ENCODE assay signal across 2 cellular contexts in the genomic region with DNA sequence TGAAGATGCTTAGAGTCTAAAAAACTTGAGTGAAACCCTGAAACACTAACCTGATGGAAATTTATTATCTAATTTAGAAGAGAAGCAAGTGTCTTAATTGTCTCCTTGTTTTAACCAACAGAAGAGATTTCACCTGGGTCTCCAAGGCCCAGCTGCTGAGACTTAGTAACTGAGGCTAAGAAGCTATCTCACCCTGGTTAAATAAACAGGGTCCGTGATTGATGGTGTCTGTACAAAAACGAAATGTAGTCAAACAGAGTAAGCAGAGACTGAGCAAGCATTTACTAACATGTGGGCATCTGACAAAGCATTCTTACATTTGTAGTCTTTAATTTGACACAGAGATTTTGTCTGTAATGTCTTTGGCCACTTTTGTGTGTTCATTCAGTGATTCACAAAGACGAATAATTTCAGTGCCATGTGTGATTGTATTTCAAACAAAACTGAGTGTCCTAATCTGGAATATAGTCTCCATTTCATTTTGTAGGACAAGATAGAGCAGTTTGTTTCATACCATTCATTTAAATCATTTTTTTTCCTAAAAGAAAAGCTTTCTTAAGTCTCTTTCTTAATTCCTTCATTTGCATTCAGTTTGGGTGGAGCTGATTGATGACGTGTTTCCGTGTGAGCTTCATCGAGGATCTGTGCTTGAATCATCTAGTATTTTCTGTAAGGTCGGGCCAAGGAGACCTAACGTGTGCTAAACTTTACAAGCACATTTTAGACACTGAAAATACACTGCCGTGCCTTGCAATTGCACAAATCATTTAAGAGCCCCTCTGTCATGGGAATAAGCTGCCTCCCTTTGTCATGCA.
A peak's percentile ranks its signal among the peaks of the same experiment; 100 is the strongest.
TF ChIP-seq lines count a peak whose summit lies in the region.

No MANE protein-coding gene starts in this region.

TF ChIP-seq in HepG2, 621 proteins besides CTCF, POLR2A, EP300 and RAD21:
- TF ChIP-seq ZNF530 (CRISPR knock-in tag; IDR thresholded peaks at IDR 0.05; ENCODE audit: low read depth) = no peak
- 0 out of 2 replicates have a peak, but pooled peaks have one; percentile 19 for TF ChIP-seq CREB1 (IDR thresholded peaks at IDR 0.05)
- no peak for TF ChIP-seq CREB1 (CRISPR knock-in tag; IDR thresholded peaks at IDR 0.05)
TF ChIP-seq in HepG2: peak in this region for 1.

TF ChIP-seq in WTC11, 78 proteins besides CTCF, POLR2A, EP300 and RAD21:
- TF ChIP-seq OVOL2 (CRISPR knock-in tag; IDR thresholded peaks at IDR 0.05; ENCODE audit: borderline replicate concordance) (no peak), CREM (CRISPR knock-in tag; IDR thresholded peaks at IDR 0.05) (no peak), SMAD3 (CRISPR knock-in tag; IDR thresholded peaks at IDR 0.05; ENCODE audit: borderline replicate concordance) (no peak), ELF4 (CRISPR knock-in tag; IDR thresholded peaks at IDR 0.05; ENCODE audit: low read depth) (no peak), NR2C2 (CRISPR knock-in tag; IDR thresholded peaks at IDR 0.05) (no peak), CREB1 (CRISPR knock-in tag; IDR thresholded peaks at IDR 0.05) (no peak), NFATC4 (CRISPR knock-in tag; IDR thresholded peaks at IDR 0.05) (no peak), FOXJ3 (CRISPR knock-in tag; IDR thresholded peaks at IDR 0.05; ENCODE audit: borderline replicate concordance) (no peak), IRF1 (CRISPR knock-in tag; IDR thresholded peaks at IDR 0.05) (no peak), NFE2L1 (CRISPR knock-in tag; IDR thresholded peaks at IDR 0.05) (no peak), ZNF219 (CRISPR knock-in tag; IDR thresholded peaks at IDR 0.05; ENCODE audit: borderline replicate concordance) (no peak), SMAD4 (CRISPR knock-in tag; IDR thresholded peaks at IDR 0.05) (no peak), GRHL2 (CRISPR knock-in tag; IDR thresholded peaks at IDR 0.05; ENCODE audit: insufficient replicate concordance, severe bottlenecking) (no peak), ZMAT4 (CRISPR knock-in tag; IDR thresholded peaks at IDR 0.05) (no peak)
- TF ChIP-seq, protein P1, sequence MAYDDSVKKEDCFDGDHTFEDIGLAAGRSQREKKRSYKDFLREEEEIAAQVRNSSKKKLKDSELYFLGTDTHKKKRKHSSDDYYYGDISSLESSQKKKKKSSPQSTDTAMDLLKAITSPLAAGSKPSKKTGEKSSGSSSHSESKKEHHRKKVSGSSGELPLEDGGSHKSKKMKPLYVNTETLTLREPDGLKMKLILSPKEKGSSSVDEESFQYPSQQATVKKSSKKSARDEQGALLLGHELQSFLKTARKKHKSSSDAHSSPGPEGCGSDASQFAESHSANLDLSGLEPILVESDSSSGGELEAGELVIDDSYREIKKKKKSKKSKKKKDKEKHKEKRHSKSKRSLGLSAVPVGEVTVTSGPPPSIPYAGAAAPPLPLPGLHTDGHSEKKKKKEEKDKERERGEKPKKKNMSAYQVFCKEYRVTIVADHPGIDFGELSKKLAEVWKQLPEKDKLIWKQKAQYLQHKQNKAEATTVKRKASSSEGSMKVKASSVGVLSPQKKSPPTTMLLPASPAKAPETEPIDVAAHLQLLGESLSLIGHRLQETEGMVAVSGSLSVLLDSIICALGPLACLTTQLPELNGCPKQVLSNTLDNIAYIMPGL (CRISPR knock-in tag; IDR thresholded peaks at IDR 0.05) = no peak
- TF ChIP-seq, protein P2, sequence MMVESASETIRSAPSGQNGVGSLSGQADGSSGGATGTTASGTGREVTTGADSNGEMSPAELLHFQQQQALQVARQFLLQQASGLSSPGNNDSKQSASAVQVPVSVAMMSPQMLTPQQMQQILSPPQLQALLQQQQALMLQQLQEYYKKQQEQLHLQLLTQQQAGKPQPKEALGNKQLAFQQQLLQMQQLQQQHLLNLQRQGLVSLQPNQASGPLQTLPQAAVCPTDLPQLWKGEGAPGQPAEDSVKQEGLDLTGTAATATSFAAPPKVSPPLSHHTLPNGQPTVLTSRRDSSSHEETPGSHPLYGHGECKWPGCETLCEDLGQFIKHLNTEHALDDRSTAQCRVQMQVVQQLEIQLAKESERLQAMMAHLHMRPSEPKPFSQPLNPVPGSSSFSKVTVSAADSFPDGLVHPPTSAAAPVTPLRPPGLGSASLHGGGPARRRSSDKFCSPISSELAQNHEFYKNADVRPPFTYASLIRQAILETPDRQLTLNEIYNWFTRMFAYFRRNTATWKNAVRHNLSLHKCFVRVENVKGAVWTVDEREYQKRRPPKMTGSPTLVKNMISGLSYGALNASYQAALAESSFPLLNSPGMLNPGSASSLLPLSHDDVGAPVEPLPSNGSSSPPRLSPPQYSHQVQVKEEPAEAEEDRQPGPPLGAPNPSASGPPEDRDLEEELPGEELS (CRISPR knock-in tag; IDR thresholded peaks at IDR 0.05) = no peak
- TF ChIP-seq, protein P3, sequence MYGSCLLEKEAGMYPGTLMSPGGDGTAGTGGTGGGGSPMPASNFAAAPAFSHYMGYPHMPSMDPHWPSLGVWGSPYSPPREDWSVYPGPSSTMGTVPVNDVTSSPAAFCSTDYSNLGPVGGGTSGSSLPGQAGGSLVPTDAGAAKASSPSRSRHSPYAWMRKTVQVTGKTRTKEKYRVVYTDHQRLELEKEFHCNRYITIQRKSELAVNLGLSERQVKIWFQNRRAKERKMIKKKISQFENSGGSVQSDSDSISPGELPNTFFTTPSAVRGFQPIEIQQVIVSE (CRISPR knock-in tag; IDR thresholded peaks at IDR 0.05; ENCODE audit: borderline replicate concordance) = no peak
